29 cellular contexts compared by ENCODE assay signal in the genomic region with DNA sequence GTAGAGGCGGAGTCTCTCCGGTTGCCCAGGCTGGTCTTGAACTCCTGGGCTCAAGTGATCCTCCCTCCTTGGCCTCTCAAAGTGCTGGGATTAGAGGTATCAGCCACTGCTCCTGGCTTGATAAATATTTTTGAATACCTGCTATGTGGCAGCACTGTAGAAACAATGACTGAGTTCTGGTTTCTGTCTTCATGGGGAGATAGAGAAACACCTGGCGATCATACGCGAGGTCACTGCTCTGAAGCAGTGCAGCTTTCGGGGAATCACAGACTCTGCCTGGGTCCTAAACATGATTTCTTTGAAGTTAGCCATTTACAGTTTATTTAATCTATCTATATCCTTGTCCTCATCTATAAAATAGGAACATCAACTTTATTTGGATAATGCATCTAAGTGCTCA.
"Had no signal": no experiment of that assay in that cellular context is flagged by ENCODE, and none has a peak within 500 bp of the region (broad histone marks: within the 10 kb centered on the region; RNA-seq: fewer than 3 reads in every experiment).

No MANE protein-coding gene starts in this region.

- H3K36me3 Mint-ChIP-seq: T-cell had no signal

- H3K4me1 Mint-ChIP-seq: T-cell had no signal

- H3K4me1 ChIP-seq: SJCRH30 had no signal

- DNase-seq: Karpas-422, MM.1S, MV-4-11, NCI-H1092, NCI-H1105, NCI-H1417 treated with DMSO at 0.1 percent for 48 hours, NCI-H1436 treated with DMSO at 0.1 percent for 48 hours, NCI-H1694 treated with DMSO at 0.1 percent for 48 hours, NCI-H187 treated with DMSO at 0.1 percent for 48 hours, NCI-H2029, NCI-H2081, NCI-H2171, NCI-H226, NCI-H446 treated with DMSO at 0.1 percent for 48 hours, NCI-H524, NCI-H526, NCI-H69, NCI-H748 treated with DMSO at 0.1 percent for 48 hours, NCI-H82, PC-9, SIG-M5, SJCRH30, T-cell had no signal

- ATAC-seq: Panc1, Right ventricle myocardium inferior, SK-N-SH treated with all-trans-retinoic acid at 6 μM for 48 hours, T-cell had no signal

- H3K9ac ChIP-seq: KMS-11 had no signal

- H3K27ac Mint-ChIP-seq: T-cell had no signal

- H3K4me3 Mint-ChIP-seq: T-cell had no signal

- H3K27ac ChIP-seq: KMS-11, PC-9, RWPE1, SJCRH30, SK-N-MC had no signal

- H3K36me3 ChIP-seq: SJCRH30 had no signal

- H3K4me2 ChIP-seq: KMS-11, PC-9 had no signal

- H2AFZ ChIP-seq: PC-9 had no signal

- H3K9me3 ChIP-seq: SJCRH30 had no signal

- H3K4me3 ChIP-seq: PC-9, SJCRH30, SK-N-MC had no signal
